9 cellular contexts compared by ENCODE assay signal in the genomic region with DNA sequence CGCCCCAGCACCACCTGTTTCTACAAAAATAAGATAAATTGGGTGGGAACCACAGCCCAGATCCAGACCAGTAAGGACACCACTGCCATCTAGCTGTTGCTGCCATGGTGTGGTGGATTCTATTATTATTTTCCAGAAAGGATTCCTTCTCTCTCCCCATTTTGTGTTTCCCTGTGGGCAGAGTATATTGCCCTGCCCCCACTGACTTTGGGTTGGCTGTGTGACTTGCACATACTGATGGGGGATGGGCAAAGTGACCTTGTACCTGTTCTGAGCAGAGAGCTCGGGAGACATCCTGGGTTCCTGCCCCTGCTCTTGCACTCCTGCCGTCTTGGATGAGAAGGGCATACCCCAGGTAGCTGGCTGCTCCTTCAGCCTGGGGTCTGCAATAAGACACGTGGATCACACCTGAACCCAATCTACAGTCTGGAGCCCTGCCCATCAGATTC. TPM values are rescaled to one million over a fixed set of nuclear protein-coding genes. Genes with fewer than 3 reads are reported as not detected.
A peak's percentile ranks its signal among the peaks of the same experiment; 100 is the strongest.
DNase-seq lines count a peak whose midpoint lies in the region; ATAC-seq, FAIRE-seq and TF ChIP-seq lines count a peak whose summit lies in the region.
"Had no signal": no experiment of that assay in that cellular context is flagged by ENCODE, and none has a peak within 500 bp of the region (broad histone marks: within the 10 kb centered on the region; RNA-seq: fewer than 3 reads in every experiment).

No MANE protein-coding gene starts in this region.

- TF ChIP-seq EP300 in GM12878 (IDR thresholded peaks at IDR 0.05; ENCODE audit: borderline replicate concordance in 1 of 2, control insufficient read depth in 1 of 2, low read depth in 2 of 2, low read length in 2 of 2): no peak

- no peak overlapping the region for H3K27ac ChIP-seq in GM12878 (ENCODE audit: control insufficient read depth, insufficient read depth)
- no peak overlapping the region for H3K27ac ChIP-seq in parathyroid adenoma

- BruUV-seq in GM12878 (replicated peaks; lab: Mats Ljungman, UMichigan): no TSS peak

- CTCF ChIA-PET in activated CD4-positive, alpha-beta T cell treated with anti-CD3 and anti-CD28 coated beads for 36 hours (lab: Charles Lee): interaction anchor here (1.2 to 1.4 kb wide), 2 partner anchors 47 to 209 kb away, joined by 3 to 5 read pairs; no protein-coding TSS in a partner anchor
- CTCF ChIA-PET in GM12878 (lab: Yijun Ruan, JAX): interaction anchor here (0.7 to 2.9 kb wide), 21 partner anchors 9 to 443 kb away, joined by 3 to 50 read pairs (median 5); a partner anchor contains a TSS

- RAD21 ChIA-PET in GM12878 (lab: Charles Lee; ENCODE audit: unreplicated experiment): interaction anchor here (0.6 to 2.1 kb wide), 9 partner anchors 14 to 170 kb away, joined by 3 to 22 read pairs (median 4); a partner anchor contains a TSS

- H3K27ac Mint-ChIP-seq in activated CD4-positive, alpha-beta T cell treated with anti-CD3 and anti-CD28 coated beads for 36 hours: no peak overlapping the region

- peak; percentile 34 for DNase-seq in activated CD4-positive, alpha-beta T cell treated with anti-CD3 and anti-CD28 coated beads for 36 hours
- DNase-seq in activated CD4-positive, alpha-beta T cell treated with anti-CD3 and anti-CD28 coated beads, Interleukin-2, amount 50 U/mL, for 4 hours: no peak
- peak; percentile 7 for DNase-seq in M059J (ENCODE audit: low read depth)
- no peak for DNase-seq in GM12878 (ENCODE audit: low read depth, low spot score)
- no peak for DNase-seq in HK-2 (ENCODE audit: unreplicated experiment)
- DNase-seq: T-helper 9 cell had no signal

- in situ Hi-C loops in GM12878 (cut with MboI): no loop called here

- SMC1A ChIA-PET in GM12878 (lab: Charles Lee; ENCODE audit: uncharacterized antibody, unreplicated experiment): interaction anchor here (1.1 to 2.5 kb wide), 9 partner anchors 13 to 205 kb away, joined by 3 to 30 read pairs (median 3); no protein-coding TSS in a partner anchor

- TF ChIP-seq RAD21 in GM12878 (IDR thresholded peaks at IDR 0.05; ENCODE audit: insufficient read depth, low read depth, low read length): peak; percentile 48

- no peak for FAIRE-seq in GM12878 (lab: Jason Lieb, UNC)

- TF ChIP-seq CTCF in GM12878 (IDR thresholded peaks at IDR 0.05 in 2 of 3, conservative IDR thresholded peaks at IDR 0.05 in 1 of 3; ENCODE audit: control insufficient read depth in 2 of 3, extremely low read depth in 1 of 3, insufficient read depth in 1 of 3, low read depth in 3 of 3, low read length in 3 of 3) (peak; percentile 23 to 54 (median 47); a peak in 4 of 6 replicates), parathyroid adenoma (IDR thresholded peaks at IDR 0.05) (peak; percentile 31)

- H3K36me3 ChIP-seq in GM12878 (ENCODE audit: control insufficient read depth in 2 of 2, insufficient read depth in 2 of 2, low read length in 1 of 2) (no peaks in the 10 kb centered on the region), parathyroid adenoma (ENCODE audit: control insufficient read depth, insufficient read depth, low read length) (no peaks in the 10 kb centered on the region)

- H3K9me3 ChIP-seq in GM12878 (replicated peaks; ENCODE audit: control insufficient read depth, insufficient read depth, low read length) (no peaks in the 10 kb centered on the region), parathyroid adenoma (ENCODE audit: control insufficient read depth, low read length) (no peaks in the 10 kb centered on the region)

- ATAC-seq in activated CD4-positive, alpha-beta T cell treated with anti-CD3 and anti-CD28 coated beads for 36 hours: peak; percentile 64
- ATAC-seq in GM12878 (peak; percentile 48), HG03469 (IDR thresholded peaks at IDR 0.05; ENCODE audit: unreplicated experiment) (no peak), GM21576 (IDR thresholded peaks at IDR 0.05; ENCODE audit: unreplicated experiment) (no peak)

- H3K27me3 ChIP-seq in GM12878 (replicated peaks in 1 of 2; ENCODE audit: control insufficient read depth in 2 of 2, insufficient read depth in 2 of 2, low read length in 1 of 2) (no peaks in the 10 kb centered on the region), parathyroid adenoma (ENCODE audit: control insufficient read depth, insufficient read depth, low read length) (no peaks in the 10 kb centered on the region)

- no peaks in the 10 kb centered on the region for H3K4me1 ChIP-seq in GM12878 (ENCODE audit: control insufficient read depth, insufficient read depth, low read length)
- H3K4me1 ChIP-seq in parathyroid adenoma: no peaks in the 10 kb centered on the region

- H2AFZ ChIP-seq in GM12878 (ENCODE audit: control insufficient read depth, low read depth, low read length): no peak overlapping the region
- no peak overlapping the region for H2AFZ ChIP-seq in parathyroid adenoma

- H4K20me1 ChIP-seq in GM12878 (ENCODE audit: control insufficient read depth, insufficient read depth): no peaks in the 10 kb centered on the region

- no peak for TF ChIP-seq POLR2A in GM12878 (IDR thresholded peaks at IDR 0.05; ENCODE audit: low read depth, low read length)

- 49% methylated on average over 4 of the region's 4 CpGs for WGBS in GM12878 (ENCODE audit: insufficient coverage, insufficient replicate concordance, low lambda C conversion rate, missing lambda C conversion rate)

- no peak overlapping the region for H3K4me2 ChIP-seq in GM12878 (ENCODE audit: control insufficient read depth, insufficient read depth)
- no peak overlapping the region for H3K4me2 ChIP-seq in parathyroid adenoma (ENCODE audit: low read length)

- H3K4me1 Mint-ChIP-seq in activated CD4-positive, alpha-beta T cell treated with anti-CD3 and anti-CD28 coated beads for 36 hours: no peaks in the 10 kb centered on the region

- no peaks in the 10 kb centered on the region for H3K36me3 Mint-ChIP-seq in activated CD4-positive, alpha-beta T cell treated with anti-CD3 and anti-CD28 coated beads for 36 hours (ENCODE audit: low read depth)

- no peaks in the 10 kb centered on the region for H3K27me3 Mint-ChIP-seq in activated CD4-positive, alpha-beta T cell treated with anti-CD3 and anti-CD28 coated beads for 36 hours

- no peaks in the 10 kb centered on the region for H3K9me3 Mint-ChIP-seq in activated CD4-positive, alpha-beta T cell treated with anti-CD3 and anti-CD28 coated beads for 36 hours (ENCODE audit: low read depth)

- H3K9ac ChIP-seq in GM12878 (ENCODE audit: control insufficient read depth, insufficient read depth, low read length) (no peak overlapping the region), parathyroid adenoma (no peak overlapping the region)

- no peaks in the 10 kb centered on the region for H3K79me2 ChIP-seq in GM12878 (ENCODE audit: control insufficient read depth, insufficient read depth, low read length)
- no peaks in the 10 kb centered on the region for H3K79me2 ChIP-seq in parathyroid adenoma

- no peak overlapping the region for H3K4me3 ChIP-seq in GM12878
- no peak overlapping the region for H3K4me3 ChIP-seq in parathyroid adenoma (ENCODE audit: low read depth, low read length)

- intact Hi-C loops in activated CD4-positive, alpha-beta T cell treated with anti-CD3 and anti-CD28 coated beads for 36 hours (cut with DNase I, micrococcal nuclease): no loop called here
- intact Hi-C loops in GM12878 (cut with micrococcal nuclease; ENCODE audit: unreplicated experiment): loop anchor here (10.0 kb wide), 1 partner anchor 446 kb away; no protein-coding TSS in a partner anchor

- POLR2A ChIA-PET in activated CD4-positive, alpha-beta T cell treated with anti-CD3 and anti-CD28 coated beads for 36 hours (lab: Charles Lee): no interaction called here
- POLR2A ChIA-PET in GM12878 (lab: Charles Lee): interaction anchor here (0.5 to 1.2 kb wide), 4 partner anchors 20 to 49 kb away, joined by 3 to 5 read pairs (median 4); a partner anchor contains a TSS

- H3K4me3 Mint-ChIP-seq in activated CD4-positive, alpha-beta T cell treated with anti-CD3 and anti-CD28 coated beads for 36 hours: no peak overlapping the region

RNA-seq across cellular contexts. Expression of a gene that starts 24.3 kb away (rescaled TPM):
- total RNA-seq in activated CD4-positive, alpha-beta T cell treated with anti-CD3 and anti-CD28 coated beads for 36 hours: 10 to 100 TPM; 11.7 to 15.9 TPM
- 9.8 and 10.9 TPM in 2 replicates for total RNA-seq in M059J (2014; rRNA removed; shearing (Covaris generic))
- total RNA-seq in GM12878 (2013; cell fraction: nucleolus; rRNA removed): 24.9 and 26.0 TPM in 2 replicates
- total RNA-seq in GM12878 (2014; rRNA removed): 14.2 and 18.1 TPM in 2 replicates
- total RNA-seq in GM12878 (2014; rRNA removed; fragmentation: Illumina TruSeq; extraction: Trizol): 11.9 and 13.5 TPM in 2 replicates
- total RNA-seq in GM12878 (2021): 12.1 and 12.5 TPM in 2 replicates
- 15.7 TPM for polyA plus RNA-seq in GM12878 (2011; ENCODE audit: low read depth)
- polyA plus RNA-seq in GM12878 (2011; rRNA removed): 51.9 and 59.0 TPM in 2 replicates
- 34.8 and 37.1 TPM in 2 replicates for polyA plus RNA-seq in GM12878 (2011; cell fraction: cytosol; rRNA removed)
- 19.4 and 23.4 TPM in 2 replicates for polyA plus RNA-seq in GM12878 (2011; cell fraction: nucleus; rRNA removed)
- 17.4 and 18.1 TPM in 2 replicates for polyA plus RNA-seq in GM12878 (2012)
- 10.3 and 13.8 TPM in 2 replicates for polyA plus RNA-seq in GM12878 (2014; fragmentation: Illumina TruSeq; extraction: Trizol)
- polyA plus RNA-seq in GM12878 (2014; fragmentation: Nextera tagmentation; extraction: Ambion mirVana): 1 to 10 TPM; 3.1 to 5.2 TPM
- 15.4 and 17.2 TPM in 2 replicates for polyA plus RNA-seq in GM12878 (2014; rRNA removed)
- 1 to 10 TPM; 7.7 to 8.0 TPM for polyA plus RNA-seq in GM12878 (2016; fragmentation: Nextera tagmentation; extraction: Ambion mirVana)
- 18.0 and 20.8 TPM in 2 replicates for polyA minus RNA-seq in GM12878 (2011; rRNA and poly(A)+ RNA removed)
- 10.0 and 10.5 TPM in 2 replicates for polyA minus RNA-seq in GM12878 (2011; cell fraction: cytosol; rRNA and poly(A)+ RNA removed)
- 10.6 and 13.4 TPM in 2 replicates for polyA minus RNA-seq in GM12878 (2011; cell fraction: nucleus; rRNA and poly(A)+ RNA removed)

RNA-seq across cellular contexts. Expression of a gene that starts 24.7 kb away (rescaled TPM):
- total RNA-seq in activated CD4-positive, alpha-beta T cell treated with anti-CD3 and anti-CD28 coated beads for 36 hours: 10 to 100 TPM in 1 of 2 experiments, 1 to 10 TPM in 1; 9.9 to 10.2 TPM
- total RNA-seq in M059J (2014; rRNA removed; shearing (Covaris generic)): 8.2 and 11.6 TPM in 2 replicates
- 16.2 and 18.2 TPM in 2 replicates for total RNA-seq in GM12878 (2013; cell fraction: nucleolus; rRNA removed)
- 12.6 and 14.8 TPM in 2 replicates for total RNA-seq in GM12878 (2014; rRNA removed)
- 10.9 and 14.4 TPM in 2 replicates for total RNA-seq in GM12878 (2014; rRNA removed; fragmentation: Illumina TruSeq; extraction: Trizol)
- 15.4 and 16.6 TPM in 2 replicates for total RNA-seq in GM12878 (2021)
- 13.1 TPM for polyA plus RNA-seq in GM12878 (2011; ENCODE audit: low read depth)
- polyA plus RNA-seq in GM12878 (2011; rRNA removed): 29.5 and 34.7 TPM in 2 replicates
- polyA plus RNA-seq in GM12878 (2011; cell fraction: cytosol; rRNA removed): 12.5 and 17.6 TPM in 2 replicates
- polyA plus RNA-seq in GM12878 (2011; cell fraction: nucleus; rRNA removed): 8.6 and 12.3 TPM in 2 replicates
- polyA plus RNA-seq in GM12878 (2012): 12.0 and 12.7 TPM in 2 replicates
- 16.0 and 24.1 TPM in 2 replicates for polyA plus RNA-seq in GM12878 (2014; fragmentation: Illumina TruSeq; extraction: Trizol)
- polyA plus RNA-seq in GM12878 (2014; fragmentation: Nextera tagmentation; extraction: Ambion mirVana): 10 to 100 TPM; 33.4 to 34.5 TPM
- 11.1 and 11.9 TPM in 2 replicates for polyA plus RNA-seq in GM12878 (2014; rRNA removed)
- polyA plus RNA-seq in GM12878 (2016; fragmentation: Nextera tagmentation; extraction: Ambion mirVana): 10 to 100 TPM; 26.5 to 30.1 TPM
- polyA minus RNA-seq in GM12878 (2011; rRNA and poly(A)+ RNA removed): 12.7 and 13.1 TPM in 2 replicates
- 0.94 and 7.8 TPM in 2 replicates for polyA minus RNA-seq in GM12878 (2011; cell fraction: cytosol; rRNA and poly(A)+ RNA removed)
- polyA minus RNA-seq in GM12878 (2011; cell fraction: nucleus; rRNA and poly(A)+ RNA removed): 7.9 and 12.0 TPM in 2 replicates

RNA-seq across cellular contexts. Expression of a gene that starts 44.7 kb away (rescaled TPM):
- 10 to 100 TPM; 31.0 to 35.5 TPM for total RNA-seq in activated CD4-positive, alpha-beta T cell treated with anti-CD3 and anti-CD28 coated beads for 36 hours
- 5.6 and 10.2 TPM in 2 replicates for total RNA-seq in M059J (2014; rRNA removed; shearing (Covaris generic))
- 27.6 and 44.1 TPM in 2 replicates for total RNA-seq in GM12878 (2013; cell fraction: nucleolus; rRNA removed)
- total RNA-seq in GM12878 (2014; rRNA removed): 23.5 and 26.5 TPM in 2 replicates
- total RNA-seq in GM12878 (2014; rRNA removed; fragmentation: Illumina TruSeq; extraction: Trizol): 15.9 and 21.9 TPM in 2 replicates
- total RNA-seq in GM12878 (2021): 56.1 and 57.9 TPM in 2 replicates
- polyA plus RNA-seq in GM12878 (2011; ENCODE audit: low read depth): 10.8 TPM
- polyA plus RNA-seq in GM12878 (2011; rRNA removed): 33.3 and 73.2 TPM in 2 replicates
- polyA plus RNA-seq in GM12878 (2011; cell fraction: cytosol; rRNA removed): 73.7 and 83.9 TPM in 2 replicates
- 69.1 and 75.9 TPM in 2 replicates for polyA plus RNA-seq in GM12878 (2011; cell fraction: nucleus; rRNA removed)
- 22.0 and 26.6 TPM in 2 replicates for polyA plus RNA-seq in GM12878 (2012)
- 21.9 and 36.4 TPM in 2 replicates for polyA plus RNA-seq in GM12878 (2014; fragmentation: Illumina TruSeq; extraction: Trizol)
- 1 to 10 TPM; 1.3 to 2.1 TPM for polyA plus RNA-seq in GM12878 (2014; fragmentation: Nextera tagmentation; extraction: Ambion mirVana)
- 36.2 and 36.3 TPM in 2 replicates for polyA plus RNA-seq in GM12878 (2014; rRNA removed)
- polyA plus RNA-seq in GM12878 (2016; fragmentation: Nextera tagmentation; extraction: Ambion mirVana): 10 to 100 TPM; 24.5 to 27.5 TPM
- polyA minus RNA-seq in GM12878 (2011; rRNA and poly(A)+ RNA removed): 137 and 139 TPM in 2 replicates
- polyA minus RNA-seq in GM12878 (2011; cell fraction: cytosol; rRNA and poly(A)+ RNA removed): 32.7 and 33.5 TPM in 2 replicates
- polyA minus RNA-seq in GM12878 (2011; cell fraction: nucleus; rRNA and poly(A)+ RNA removed): 38.8 and 49.5 TPM in 2 replicates

RNA-seq across cellular contexts. Expression of a gene that starts 46.5 kb away (rescaled TPM):
- total RNA-seq in activated CD4-positive, alpha-beta T cell treated with anti-CD3 and anti-CD28 coated beads for 36 hours: 10 to 100 TPM in 1 of 2 experiments, 1 to 10 TPM in 1; 9.9 to 12.9 TPM
- 11.4 and 23.5 TPM in 2 replicates for total RNA-seq in M059J (2014; rRNA removed; shearing (Covaris generic))
- 6.7 and 10.1 TPM in 2 replicates for total RNA-seq in GM12878 (2013; cell fraction: nucleolus; rRNA removed)
- total RNA-seq in GM12878 (2014; rRNA removed) (33.4 and 37.0 TPM in 2 replicates), GM12878 (2014; rRNA removed; fragmentation: Illumina TruSeq; extraction: Trizol) (29.2 and 32.6 TPM in 2 replicates), GM12878 (2021) (18.5 and 21.6 TPM in 2 replicates)
- 4.7 TPM for polyA plus RNA-seq in GM12878 (2011; ENCODE audit: low read depth)
- polyA plus RNA-seq in GM12878 (2011; rRNA removed) (40.3 and 59.8 TPM in 2 replicates), GM12878 (2014; fragmentation: Illumina TruSeq; extraction: Trizol) (27.2 and 30.5 TPM in 2 replicates), GM12878 (2014; fragmentation: Nextera tagmentation; extraction: Ambion mirVana) (10 to 100 TPM; 25.9 to 31.2 TPM), GM12878 (2014; rRNA removed) (34.5 and 35.2 TPM in 2 replicates), GM12878 (2016; fragmentation: Nextera tagmentation; extraction: Ambion mirVana) (10 to 100 TPM; 53.6 to 59.0 TPM)
- 12.3 and 14.2 TPM in 2 replicates for polyA plus RNA-seq in GM12878 (2011; cell fraction: cytosol; rRNA removed)
- polyA plus RNA-seq in GM12878 (2011; cell fraction: nucleus; rRNA removed): 14.3 and 15.4 TPM in 2 replicates
- 13.2 and 14.7 TPM in 2 replicates for polyA plus RNA-seq in GM12878 (2012)
- 6.2 and 6.9 TPM in 2 replicates for polyA minus RNA-seq in GM12878 (2011; rRNA and poly(A)+ RNA removed)
- 5.7 and 7.5 TPM in 2 replicates for polyA minus RNA-seq in GM12878 (2011; cell fraction: cytosol; rRNA and poly(A)+ RNA removed)
- polyA minus RNA-seq in GM12878 (2011; cell fraction: nucleus; rRNA and poly(A)+ RNA removed): 6.9 and 10.0 TPM in 2 replicates

RNA-seq across cellular contexts. Expression of a gene that starts 46.7 kb away (rescaled TPM):
- total RNA-seq in activated CD4-positive, alpha-beta T cell treated with anti-CD3 and anti-CD28 coated beads for 36 hours: 10 to 100 TPM; 36.5 to 39.9 TPM
- total RNA-seq in M059J (2014; rRNA removed; shearing (Covaris generic)): 29.7 and 48.2 TPM in 2 replicates
- total RNA-seq in GM12878 (2013; cell fraction: nucleolus; rRNA removed): 19.5 and 23.5 TPM in 2 replicates
- 59.5 and 60.0 TPM in 2 replicates for total RNA-seq in GM12878 (2014; rRNA removed)
- 32.2 and 33.4 TPM in 2 replicates for total RNA-seq in GM12878 (2014; rRNA removed; fragmentation: Illumina TruSeq; extraction: Trizol)
- total RNA-seq in GM12878 (2021): 33.1 and 36.6 TPM in 2 replicates
- polyA plus RNA-seq in GM12878 (2011; ENCODE audit: low read depth): 20.3 TPM
- polyA plus RNA-seq in GM12878 (2011; rRNA removed): 85.6 and 99.2 TPM in 2 replicates
- 53.5 and 53.8 TPM in 2 replicates for polyA plus RNA-seq in GM12878 (2011; cell fraction: cytosol; rRNA removed)
- 40.5 and 45.1 TPM in 2 replicates for polyA plus RNA-seq in GM12878 (2011; cell fraction: nucleus; rRNA removed)
- 23.0 and 28.6 TPM in 2 replicates for polyA plus RNA-seq in GM12878 (2012)
- polyA plus RNA-seq in GM12878 (2014; fragmentation: Illumina TruSeq; extraction: Trizol): 47.3 and 59.0 TPM in 2 replicates
- 10 to 100 TPM; 14.3 to 20.8 TPM for polyA plus RNA-seq in GM12878 (2014; fragmentation: Nextera tagmentation; extraction: Ambion mirVana)
- polyA plus RNA-seq in GM12878 (2014; rRNA removed): 52.6 and 67.0 TPM in 2 replicates
- polyA plus RNA-seq in GM12878 (2016; fragmentation: Nextera tagmentation; extraction: Ambion mirVana): 10 to 100 TPM; 63.3 to 66.7 TPM
- 42.2 and 43.7 TPM in 2 replicates for polyA minus RNA-seq in GM12878 (2011; rRNA and poly(A)+ RNA removed)
- 26.9 and 29.5 TPM in 2 replicates for polyA minus RNA-seq in GM12878 (2011; cell fraction: cytosol; rRNA and poly(A)+ RNA removed)
- polyA minus RNA-seq in GM12878 (2011; cell fraction: nucleus; rRNA and poly(A)+ RNA removed): 22.7 and 26.8 TPM in 2 replicates

Comparison
In these comparisons a context has a peak if more than half of its experiments do, and no peak if none do; other contexts are left out.
1. DNase-seq: peak in activated CD4-positive, alpha-beta T cell treated with anti-CD3 and anti-CD28 coated beads for 36 hours (single experiment) and M059J (single experiment); none in activated CD4-positive, alpha-beta T cell treated with anti-CD3 and anti-CD28 coated beads, Interleukin-2, amount 50 U/mL, for 4 hours (0 of 2), GM12878 (single experiment) and HK-2 (single experiment).
2. ATAC-seq: peak in activated CD4-positive, alpha-beta T cell treated with anti-CD3 and anti-CD28 coated beads for 36 hours (single experiment) and GM12878 (single experiment); none in HG03469 (single experiment) and GM21576 (single experiment).